Comparison of ENCODE assay signal across 15 cellular contexts in the genomic region with DNA sequence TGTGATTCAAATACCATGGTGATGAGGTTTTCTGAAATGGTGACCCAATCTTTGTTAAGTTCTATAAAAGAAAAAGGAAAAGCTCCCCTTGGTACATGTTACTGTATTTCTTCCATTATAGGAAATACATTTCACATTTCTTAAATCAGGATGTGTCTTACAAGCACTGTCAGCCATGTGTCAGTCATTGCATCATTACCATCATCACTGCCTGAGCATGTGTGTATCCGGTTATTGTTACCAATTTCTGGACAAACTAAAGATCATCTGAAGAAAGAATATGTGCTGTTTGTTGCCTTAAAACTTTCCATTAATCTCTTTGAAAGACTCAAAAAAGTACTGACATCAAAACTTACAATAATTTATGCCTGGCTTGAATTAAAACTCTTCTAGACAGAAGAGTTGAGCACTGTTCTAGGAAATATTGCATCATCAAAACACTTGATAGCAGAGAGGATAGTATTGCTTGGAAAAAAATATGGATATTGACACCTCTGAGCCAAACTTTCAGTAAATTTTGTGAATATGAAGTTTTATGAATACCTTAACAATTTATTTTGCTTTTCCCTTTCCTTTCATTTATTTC.
"Had no signal": no experiment of that assay in that cellular context is flagged by ENCODE, and none has a peak within 500 bp of the region (broad histone marks: within the 10 kb centered on the region; RNA-seq: fewer than 3 reads in every experiment).

No MANE protein-coding gene starts in this region.

- H3K4me3 ChIP-seq: ascending aorta, lung, upper lobe of right lung had no signal

- H3K9me3 ChIP-seq: ascending aorta, upper lobe of right lung had no signal

- H3K27me3 ChIP-seq: ascending aorta, upper lobe of right lung had no signal

- H3K9me3 Mint-ChIP-seq: activated CD4-positive, alpha-beta T cell treated with anti-CD3 and anti-CD28 coated beads, Interleukin-2, amount 10 ng/mL, durations not matched to agents 7 days and 5 days; activated naive CD4-positive, alpha-beta T cell treated with anti-CD3 and anti-CD28 coated beads for 36 hours; activated T-cell treated with anti-CD3 and anti-CD28 coated beads, Interleukin-2, amount 50 U/mL, for 4 hours; dendritic cell treated with granulocyte-macrophage colony-stimulating factor and Interleukin-4, amounts not matched to agents 40 ng/mL and 50 ng/mL, for 4 days; T-helper 1 cell treated with Interleukin-12 subunit alpha and Interleukin-12 subunit beta and Interleukin-4 antibody, amounts not matched to agents 30 μg/mL and 1 μg/mL, for 36 hours had no signal

- DNase-seq: activated CD4-positive, alpha-beta T cell treated with anti-CD3 and anti-CD28 coated beads, Interleukin-2, amount 10 ng/mL, durations not matched to agents 7 days and 5 days; activated CD8-positive, alpha-beta memory T cell treated with anti-CD3 and anti-CD28 coated beads, Interleukin-2, amount 50 U/mL, for 4 hours; activated CD8-positive, alpha-beta T cell treated with anti-CD3 and anti-CD28 coated beads, Interleukin-2, amount 10 ng/mL, durations not matched to agents 7 days and 5 days; activated naive CD4-positive, alpha-beta T cell treated with anti-CD3 and anti-CD28 coated beads for 36 hours; activated T-cell treated with anti-CD3 and anti-CD28 coated beads, Interleukin-2, amount 50 U/mL, for 4 hours; effector memory CD4-positive, alpha-beta T cell; islet precursor cell; occipital lobe; posterior cingulate gyrus; stimulated activated CD8-positive, alpha-beta memory T cell treated with anti-CD3 and anti-CD28 coated beads, Interleukin-4, amount 100 ng/mL, for 48 hours; upper lobe of right lung had no signal

- H3K27ac ChIP-seq: ascending aorta, upper lobe of right lung had no signal

- H3K4me1 ChIP-seq: ascending aorta, upper lobe of right lung had no signal

- H3K27ac Mint-ChIP-seq: activated CD4-positive, alpha-beta T cell treated with anti-CD3 and anti-CD28 coated beads, Interleukin-2, amount 10 ng/mL, durations not matched to agents 7 days and 5 days; activated CD8-positive, alpha-beta T cell treated with anti-CD3 and anti-CD28 coated beads, Interleukin-2, amount 10 ng/mL, durations not matched to agents 7 days and 5 days; activated naive CD4-positive, alpha-beta T cell treated with anti-CD3 and anti-CD28 coated beads for 36 hours; dendritic cell treated with granulocyte-macrophage colony-stimulating factor and Interleukin-4, amounts not matched to agents 40 ng/mL and 50 ng/mL, for 4 days; T-helper 1 cell treated with Interleukin-12 subunit alpha and Interleukin-12 subunit beta and Interleukin-4 antibody, amounts not matched to agents 30 μg/mL and 1 μg/mL, for 36 hours had no signal

- H3K27me3 Mint-ChIP-seq: activated CD4-positive, alpha-beta T cell treated with anti-CD3 and anti-CD28 coated beads, Interleukin-2, amount 10 ng/mL, durations not matched to agents 7 days and 5 days; dendritic cell treated with granulocyte-macrophage colony-stimulating factor and Interleukin-4, amounts not matched to agents 40 ng/mL and 50 ng/mL, for 4 days had no signal

- H3K4me3 Mint-ChIP-seq: activated CD4-positive, alpha-beta T cell treated with anti-CD3 and anti-CD28 coated beads, Interleukin-2, amount 10 ng/mL, durations not matched to agents 7 days and 5 days; activated CD8-positive, alpha-beta T cell treated with anti-CD3 and anti-CD28 coated beads, Interleukin-2, amount 10 ng/mL, durations not matched to agents 7 days and 5 days; activated naive CD4-positive, alpha-beta T cell treated with anti-CD3 and anti-CD28 coated beads for 36 hours; activated T-cell treated with anti-CD3 and anti-CD28 coated beads, Interleukin-2, amount 50 U/mL, for 4 hours; dendritic cell treated with granulocyte-macrophage colony-stimulating factor and Interleukin-4, amounts not matched to agents 40 ng/mL and 50 ng/mL, for 4 days; T-helper 1 cell treated with Interleukin-12 subunit alpha and Interleukin-12 subunit beta and Interleukin-4 antibody, amounts not matched to agents 30 μg/mL and 1 μg/mL, for 36 hours had no signal

- H3K36me3 ChIP-seq: ascending aorta, upper lobe of right lung had no signal

- H3K4me1 Mint-ChIP-seq: activated CD4-positive, alpha-beta T cell treated with anti-CD3 and anti-CD28 coated beads, Interleukin-2, amount 10 ng/mL, durations not matched to agents 7 days and 5 days had no signal
